ENCODE assay signal across 21 cellular contexts in genomic region chr19:23542562-23542961, GRCh38.
DNase-seq lines count a peak whose midpoint lies in the region; ATAC-seq and TF ChIP-seq lines count a peak whose summit lies in the region.
"Had no signal": no experiment of that assay in that cellular context is flagged by ENCODE, and none has a peak within 500 bp of the region (broad histone marks: within the 10 kb centered on the region; RNA-seq: fewer than 3 reads in every experiment).

No MANE protein-coding gene starts in this region.

- H3K27ac ChIP-seq in trophoblast cell (ENCODE audit: low read depth, low read length): no peak overlapping the region
- H3K27ac ChIP-seq: 22Rv1; BLaER1 treated with 17β-estradiol and CSF1 and Interleukin-3, amounts not matched to agents 10 nM and 100 nM had no signal

- H3K4me1 Mint-ChIP-seq in chondrocyte (ENCODE audit: low read depth): no peaks in the 10 kb centered on the region
- H3K4me1 Mint-ChIP-seq: B cell; CD14-positive monocyte; CD8-positive, alpha-beta memory T cell; GM23338; H9 had no signal

- H3K36me3 Mint-ChIP-seq in chondrocyte (ENCODE audit: low read depth): no peaks in the 10 kb centered on the region
- H3K36me3 Mint-ChIP-seq: CD14-positive monocyte; CD8-positive, alpha-beta memory T cell had no signal

- ATAC-seq in HG03571 (IDR thresholded peaks at IDR 0.05; ENCODE audit: unreplicated experiment): no peak
- ATAC-seq in GM21423 (IDR thresholded peaks at IDR 0.05; ENCODE audit: unreplicated experiment): no peak
- ATAC-seq: GM12878, GM23338, HCT116 had no signal

- no peak for TF ChIP-seq CTCF in chondrocyte (IDR thresholded peaks at IDR 0.05)

- no CpG with 5 or more reads among the region's 1 CpG for WGBS in trophoblast cell (ENCODE audit: extremely low coverage, insufficient coverage, insufficient read length)

- no peaks in the 10 kb centered on the region for H3K4me1 ChIP-seq in trophoblast cell (ENCODE audit: control insufficient read depth in 1 of 2, insufficient read depth in 2 of 2, low read length in 2 of 2)

- no peaks in the 10 kb centered on the region for H3K79me2 ChIP-seq in trophoblast cell (ENCODE audit: control insufficient read depth, insufficient read depth, low read length, poor library complexity)

- H2AK5ac ChIP-seq in trophoblast cell (ENCODE audit: low read length): no peak overlapping the region

- no peaks in the 10 kb centered on the region for H3K79me1 ChIP-seq in trophoblast cell (ENCODE audit: low read length)

- no peak overlapping the region for H3K23ac ChIP-seq in trophoblast cell (ENCODE audit: low read length)

- H3K4ac ChIP-seq in trophoblast cell (ENCODE audit: low read depth, low read length): no peak overlapping the region

- H3K9me3 Mint-ChIP-seq in chondrocyte (ENCODE audit: low read depth): peaks cover 71% of the 10 kb centered on the region
- H3K9me3 Mint-ChIP-seq: CD4-positive, alpha-beta T cell had no signal

- no peak overlapping the region for H3K4me2 ChIP-seq in trophoblast cell (ENCODE audit: low read length)
- H3K4me2 ChIP-seq: BLaER1 treated with 17β-estradiol and CSF1 and Interleukin-3, amounts not matched to agents 10 nM and 100 nM; GM23338 had no signal

- H4K12ac ChIP-seq in trophoblast cell (ENCODE audit: low read depth, low read length): no peak overlapping the region

- H3K27ac Mint-ChIP-seq in chondrocyte (ENCODE audit: unreplicated experiment): peak overlapping the region; percentile 28
- H3K27ac Mint-ChIP-seq: B cell; CD14-positive monocyte; CD4-positive, alpha-beta T cell; CD8-positive, alpha-beta memory T cell; GM23338; H9 had no signal

- H4K8ac ChIP-seq in trophoblast cell (ENCODE audit: low read depth, low read length): no peak overlapping the region

- no peak overlapping the region for H3K14ac ChIP-seq in trophoblast cell (ENCODE audit: low read length)

- H3K18ac ChIP-seq in trophoblast cell (ENCODE audit: low read length): no peak overlapping the region

- no peak overlapping the region for H2BK120ac ChIP-seq in trophoblast cell (ENCODE audit: insufficient read depth, low read length, poor library complexity)

- no peaks in the 10 kb centered on the region for H3K27me3 ChIP-seq in trophoblast cell (ENCODE audit: insufficient read depth, low read length)
- H3K27me3 ChIP-seq: BLaER1 treated with 17β-estradiol and CSF1 and Interleukin-3, amounts not matched to agents 10 nM and 100 nM had no signal

- no peak overlapping the region for H3K4me3 Mint-ChIP-seq in chondrocyte (ENCODE audit: unreplicated experiment)
- H3K4me3 Mint-ChIP-seq: B cell; CD14-positive monocyte; CD4-positive, alpha-beta T cell; CD8-positive, alpha-beta memory T cell; GM23338; H9 had no signal

- no peak overlapping the region for H3K4me3 ChIP-seq in trophoblast cell (ENCODE audit: low read depth, low read length)
- H3K4me3 ChIP-seq: BLaER1 treated with 17β-estradiol and CSF1 and Interleukin-3, amounts not matched to agents 10 nM and 100 nM; GM12878; GM23338 had no signal

- peaks cover 15% of the 10 kb centered on the region for H3K9me3 ChIP-seq in trophoblast cell (ENCODE audit: insufficient read depth, low read depth, low read length)

- H2BK12ac ChIP-seq in trophoblast cell (ENCODE audit: low read length): no peak overlapping the region

- H3K9ac ChIP-seq in trophoblast cell (ENCODE audit: low read length): no peak overlapping the region
- H3K9ac ChIP-seq: BLaER1 treated with 17β-estradiol and CSF1 and Interleukin-3, amounts not matched to agents 10 nM and 100 nM had no signal

- H4K91ac ChIP-seq in trophoblast cell (ENCODE audit: low read depth, low read length): no peak overlapping the region

- no peaks in the 10 kb centered on the region for H3K27me3 Mint-ChIP-seq in chondrocyte (ENCODE audit: low read depth)
- H3K27me3 Mint-ChIP-seq: B cell; CD4-positive, alpha-beta T cell; CD8-positive, alpha-beta memory T cell had no signal

- DNase-seq in DMS53 (lab: John Stamatoyannopoulos, UW) (peak; percentile 36), DMS53 treated with DMSO at 0.1 percent for 48 hours (lab: John Stamatoyannopoulos, UW; ENCODE audit: unreplicated experiment) (no peak), RKO (ENCODE audit: low spot score) (peak; percentile 4), chondrocyte (ENCODE audit: low spot score) (no peak), trophoblast cell (peak; percentile 69 to 82), HT-29 (ENCODE audit: low spot score) (no peak)
- DNase-seq: CD4-positive, alpha-beta T cell; CD8-positive, alpha-beta memory T cell; DMS 273 treated with DMSO at 0.1 percent for 48 hours; DND-41; GDM1; H9 had no signal

- H3K36me3 ChIP-seq in trophoblast cell (ENCODE audit: control insufficient read depth in 1 of 2, insufficient read depth in 2 of 2, low read length in 2 of 2): no peaks in the 10 kb centered on the region
- H3K36me3 ChIP-seq: BLaER1 treated with 17β-estradiol and CSF1 and Interleukin-3, amounts not matched to agents 10 nM and 100 nM had no signal

- H2AFZ ChIP-seq in trophoblast cell (ENCODE audit: insufficient read depth, low read length, poor library complexity): no peak overlapping the region
- H2AFZ ChIP-seq: GM23338 had no signal

- no peak overlapping the region for H2BK5ac ChIP-seq in trophoblast cell (ENCODE audit: low read depth, low read length, poor library complexity)

Comparison
In these comparisons a context has a peak if more than half of its experiments do, and no peak if none do; other contexts are left out.
1. DNase-seq: peak in DMS53 (single experiment), RKO (single experiment) and trophoblast cell (2 of 2); none in DMS53 treated with DMSO at 0.1 percent for 48 hours (single experiment), chondrocyte (single experiment) and HT-29 (single experiment).